In genomic region chr15:78056714-78057269, GRCh38 we compare ENCODE assay signal across 8 cellular contexts. TPM values are rescaled to one million over a fixed set of nuclear protein-coding genes. Genes with fewer than 3 reads are reported as not detected.
DNase-seq lines count a peak whose midpoint lies in the region; ATAC-seq and TF ChIP-seq lines count a peak whose summit lies in the region.

No MANE protein-coding gene starts in this region.

- no peaks in the 10 kb centered on the region for H3K9me2 ChIP-seq in DOHH2 (replicated peaks; ENCODE audit: control insufficient read depth, low read length)

- TF ChIP-seq CTCF in DOHH2 (IDR thresholded peaks at IDR 0.05; ENCODE audit: low read depth, low read length, poor library complexity, severe bottlenecking) (no peak), brain microvascular endothelial cell (IDR thresholded peaks at IDR 0.05; ENCODE audit: low read depth, low read length, missing control alignments) (no peak)

- H3K4me3 Mint-ChIP-seq in memory B cell: peak overlapping the region; percentile 13

- no peaks in the 10 kb centered on the region for H3K27me3 ChIP-seq in DOHH2 (ENCODE audit: control insufficient read depth, low read length)
- H3K27me3 ChIP-seq in brain microvascular endothelial cell (replicated peaks): no peaks in the 10 kb centered on the region

- peak overlapping the region; percentile 29 for H3K27ac Mint-ChIP-seq in memory B cell

- ATAC-seq in memory B cell (ENCODE audit: low read depth) (peak; percentile 97), HG03469 (IDR thresholded peaks at IDR 0.05; ENCODE audit: unreplicated experiment) (no peak), GM21786 (IDR thresholded peaks at IDR 0.05; ENCODE audit: unreplicated experiment) (no peak), HG03025 (IDR thresholded peaks at IDR 0.05; ENCODE audit: low FRiP score, unreplicated experiment) (no peak)

- H3K4me1 ChIP-seq in DOHH2 (ENCODE audit: control insufficient read depth, low read length): peaks cover 37% of the 10 kb centered on the region

- no peaks in the 10 kb centered on the region for H3F3A ChIP-seq in DOHH2 (ENCODE audit: control insufficient read depth, insufficient read depth)

- no peaks in the 10 kb centered on the region for H3K9me3 ChIP-seq in DOHH2 (ENCODE audit: control insufficient read depth, insufficient read depth, low read length)

- H3K4me3 ChIP-seq in DOHH2 (ENCODE audit: low read length) (0 out of 2 replicates have a peak overlapping the region, but pooled peaks have one; percentile 17), brain microvascular endothelial cell (ENCODE audit: low read depth, low read length) (no peak overlapping the region)

- peak; percentile 81 for DNase-seq in MV-4-11 (lab: John Stamatoyannopoulos, UW)
- no peak for DNase-seq in brain microvascular endothelial cell
- peak in 1 of 2 donors; percentile 32 for DNase-seq in memory B cell (ENCODE audit: low spot score in 2 of 2)
- DNase-seq in G401 (ENCODE audit: low spot score): no peak

- in situ Hi-C loops in brain microvascular endothelial cell (cut with HindIII; ENCODE audit: low pct_ligation_motif_present, low sequenced_read_pairs) (no loop called here), G401 (cut with HindIII; ENCODE audit: low sequenced_read_pairs) (no loop called here)

- H3K4me1 Mint-ChIP-seq in memory B cell: peaks cover 28% of the 10 kb centered on the region

- no peaks in the 10 kb centered on the region for H3K9me3 Mint-ChIP-seq in memory B cell

- peaks cover 6% of the 10 kb centered on the region for H3K36me3 Mint-ChIP-seq in memory B cell

- H3K27me3 Mint-ChIP-seq in memory B cell: no peaks in the 10 kb centered on the region

- peaks cover 47% of the 10 kb centered on the region for H3K79me2 ChIP-seq in DOHH2 (ENCODE audit: control insufficient read depth, low read length)

- H3K36me3 ChIP-seq in DOHH2 (ENCODE audit: control insufficient read depth, low read length) (peaks cover 11% of the 10 kb centered on the region), brain microvascular endothelial cell (replicated peaks) (peaks cover 10% of the 10 kb centered on the region)

- H3K27ac ChIP-seq in DOHH2 (ENCODE audit: low read depth, low read length): no peak overlapping the region
- peak overlapping the region; percentile 83 for H3K27ac ChIP-seq in brain microvascular endothelial cell

- peak overlapping the region; percentile 47 for H3K4me2 ChIP-seq in DOHH2 (ENCODE audit: low read length)

- H4K20me1 ChIP-seq in DOHH2 (ENCODE audit: control insufficient read depth, insufficient read depth, low read depth, low read length): 0 out of 2 replicates have a peak, but pooled peaks cover 2% of the 10 kb centered on the region

RNA-seq across cellular contexts. Expression of gene TBC1D2B, which starts 20.7 kb away (rescaled TPM):
- total RNA-seq in G401 (2014; rRNA removed; shearing (Covaris generic)): 9.7 and 13.9 TPM in 2 replicates

RNA-seq across cellular contexts. Expression of gene SH2D7, which starts 35.6 kb away (rescaled TPM):
- not detected in 2 replicates for total RNA-seq in G401 (2014; rRNA removed; shearing (Covaris generic))
